In the genomic region with DNA sequence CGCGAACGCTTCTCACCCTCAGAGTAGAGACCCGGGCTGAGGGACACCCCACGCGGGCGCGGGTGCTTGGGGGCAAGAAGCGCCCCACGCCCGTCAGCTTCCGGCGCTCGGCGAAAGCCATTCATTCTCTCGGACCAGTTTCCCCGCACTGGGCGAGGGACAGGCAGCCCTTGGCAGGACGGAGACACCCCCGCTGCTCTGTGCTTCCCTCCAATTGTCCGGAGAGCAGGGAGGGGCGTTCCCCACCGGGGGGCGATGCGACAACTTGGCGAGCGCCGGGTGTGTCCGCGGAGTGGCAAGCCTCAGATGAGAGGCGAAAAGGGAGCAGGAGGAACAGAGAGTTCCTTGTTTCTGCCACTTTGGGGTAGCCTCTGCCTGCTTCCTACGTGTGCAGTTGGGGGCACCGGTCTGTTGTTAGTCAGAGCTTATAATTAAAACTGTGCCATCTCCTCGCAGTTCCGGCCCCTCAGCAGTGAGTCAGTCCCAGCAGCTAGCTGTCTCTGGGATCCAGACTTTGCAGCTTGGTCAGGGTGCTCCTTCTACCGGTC, we compare ENCODE assay signal across 13 cellular contexts. TPM values are rescaled to one million over a fixed set of nuclear protein-coding genes. Genes with fewer than 3 reads are reported as not detected.
DNase-seq lines count a peak whose midpoint lies in the region; ATAC-seq and TF ChIP-seq lines count a peak whose summit lies in the region.
"Had no signal": no experiment of that assay in that cellular context is flagged by ENCODE, and none has a peak within 500 bp of the region (broad histone marks: within the 10 kb centered on the region; RNA-seq: fewer than 3 reads in every experiment).

No MANE protein-coding gene starts in this region.

- WGBS in SK-N-SH (ENCODE audit: low lambda C conversion rate): 15% methylated on average over 24 of the region's 36 CpGs

- no peaks in the 10 kb centered on the region for H3K36me3 ChIP-seq in SK-N-SH (replicated peaks in 1 of 2; ENCODE audit: control insufficient read depth in 1 of 2, insufficient read depth in 2 of 2, low read length in 1 of 2)
- H3K36me3 ChIP-seq in WERI-Rb-1: no peaks in the 10 kb centered on the region
- no peaks in the 10 kb centered on the region for H3K36me3 ChIP-seq in iPS-20b (ENCODE audit: insufficient read depth, low read depth, low read length)

- H3K9me3 ChIP-seq in SK-N-SH (no peaks in the 10 kb centered on the region), WERI-Rb-1 (ENCODE audit: severe bottlenecking) (no peaks in the 10 kb centered on the region), iPS-20b (ENCODE audit: insufficient read depth, low read depth, low read length) (no peaks in the 10 kb centered on the region)
- H3K9me3 ChIP-seq: psoas muscle had no signal

- H3K4me3 ChIP-seq in SK-N-SH (ENCODE audit: low read depth in 2 of 2, low read length in 1 of 2): peak overlapping the region in 1 of 2 experiments; percentile 19; a peak in 1 of 4 replicates
- H3K4me3 ChIP-seq in WERI-Rb-1 (ENCODE audit: low read depth, low read length): peak overlapping the region; percentile 78
- H3K4me3 ChIP-seq in iPS-20b (ENCODE audit: low read length): peak overlapping the region; percentile 80
- H3K4me3 ChIP-seq: psoas muscle had no signal

- H3K4me1 ChIP-seq in SK-N-SH (ENCODE audit: control insufficient read depth in 1 of 2, insufficient read depth in 2 of 2, low read depth in 1 of 2, low read length in 1 of 2) (peaks cover 0 to 13% of the 10 kb centered on the region in 2 experiments; a peak in 1 of 4 replicates), iPS-20b (ENCODE audit: insufficient read depth, low read length) (no peaks in the 10 kb centered on the region)

- no peak for TF ChIP-seq RAD21 in SK-N-SH (IDR thresholded peaks at IDR 0.05; ENCODE audit: low read length)

- no peak for TF ChIP-seq CTCF in SK-N-SH (IDR thresholded peaks at IDR 0.05)
- 0 out of 2 replicates have a peak, but pooled peaks have one; percentile 4 for TF ChIP-seq CTCF in WERI-Rb-1 (IDR thresholded peaks at IDR 0.05; ENCODE audit: low read depth, low read length)

- ATAC-seq in SK-N-SH treated with all-trans-retinoic acid at 6 μM for 48 hours (no peak), HG03571 (IDR thresholded peaks at IDR 0.05; ENCODE audit: unreplicated experiment) (no peak), Right ventricle myocardium superior (ENCODE audit: poor library complexity) (no peak)
- ATAC-seq in stimulated activated naive CD8-positive, alpha-beta T cell treated with anti-CD3 and anti-CD28 coated beads, Interleukin-15, Interleukin-2, amounts not matched to agents 100 U/mL and 50 U/mL, for 24 hours: peak; percentile 62
- ATAC-seq: psoas muscle, Right ventricle myocardium inferior had no signal

- DNase-seq in SK-N-SH: peak; percentile 47
- peak; percentile 15 for DNase-seq in WERI-Rb-1
- no peak for DNase-seq in stimulated activated naive CD8-positive, alpha-beta T cell treated with anti-CD3 and anti-CD28 coated beads, Interleukin-15, Interleukin-2, amounts not matched to agents 100 U/mL and 50 U/mL, for 24 hours
- DNase-seq in kidney glomerular epithelial cell (lab: John Stamatoyannopoulos, UW): no peak
- DNase-seq in Right ventricle myocardium superior: no peak
- DNase-seq: activated CD4-positive, alpha-beta T cell treated with anti-CD3 and anti-CD28 coated beads, Interleukin-2, amount 10 ng/mL, durations not matched to agents 24 days and 14 days; NCI-H1694 treated with DMSO at 0.1 percent for 48 hours; psoas muscle had no signal

- no peaks in the 10 kb centered on the region for H3K79me2 ChIP-seq in SK-N-SH (ENCODE audit: insufficient read depth)

- H4K20me1 ChIP-seq in SK-N-SH (ENCODE audit: insufficient read depth): no peaks in the 10 kb centered on the region

- no peak overlapping the region for H2AFZ ChIP-seq in SK-N-SH (ENCODE audit: low read depth)

- POLR2A ChIA-PET in SK-N-SH (lab: Yijun Ruan, JAX): no interaction called here

- no peak overlapping the region for H3K4me2 ChIP-seq in SK-N-SH

- no peaks in the 10 kb centered on the region for H3K9me2 ChIP-seq in SK-N-SH

- H3F3A ChIP-seq in SK-N-SH (replicated peaks; ENCODE audit: insufficient read depth): no peaks in the 10 kb centered on the region

- H3K27ac ChIP-seq in SK-N-SH (ENCODE audit: low read depth in 2 of 2, low read length in 1 of 2) (no peak overlapping the region), WERI-Rb-1 (no peak overlapping the region), iPS-20b (ENCODE audit: low read length) (no peak overlapping the region)
- H3K27ac ChIP-seq: psoas muscle had no signal

- no peak for TF ChIP-seq EP300 in SK-N-SH (IDR thresholded peaks at IDR 0.05; ENCODE audit: borderline replicate concordance in 1 of 2, low read depth in 1 of 2, low read length in 1 of 2)

- H3K9ac ChIP-seq in SK-N-SH: no peak overlapping the region
- peak overlapping the region; percentile 48; the same call in 1 of the 2 replicates for H3K9ac ChIP-seq in iPS-20b (ENCODE audit: low read depth, low read length)

- intact Hi-C loops in Right ventricle myocardium superior (cut with DNase I): no loop called here

- CTCF ChIA-PET in SK-N-SH (lab: Yijun Ruan, JAX): interaction anchor here (1.4 kb wide), 1 partner anchor 63 kb away, joined by 5 read pairs; no protein-coding TSS in a partner anchor

- H3K27me3 ChIP-seq in SK-N-SH (ENCODE audit: insufficient read depth) (peaks cover 22% of the 10 kb centered on the region), WERI-Rb-1 (ENCODE audit: insufficient read depth, low read depth, severe bottlenecking) (peaks cover 14% of the 10 kb centered on the region), iPS-20b (ENCODE audit: insufficient read depth, low read length) (peaks cover 62% of the 10 kb centered on the region)

TF ChIP-seq in SK-N-SH, 30 proteins besides CTCF, POLR2A, EP300 and RAD21 (continues in another document):
- TF ChIP-seq, protein P1, sequence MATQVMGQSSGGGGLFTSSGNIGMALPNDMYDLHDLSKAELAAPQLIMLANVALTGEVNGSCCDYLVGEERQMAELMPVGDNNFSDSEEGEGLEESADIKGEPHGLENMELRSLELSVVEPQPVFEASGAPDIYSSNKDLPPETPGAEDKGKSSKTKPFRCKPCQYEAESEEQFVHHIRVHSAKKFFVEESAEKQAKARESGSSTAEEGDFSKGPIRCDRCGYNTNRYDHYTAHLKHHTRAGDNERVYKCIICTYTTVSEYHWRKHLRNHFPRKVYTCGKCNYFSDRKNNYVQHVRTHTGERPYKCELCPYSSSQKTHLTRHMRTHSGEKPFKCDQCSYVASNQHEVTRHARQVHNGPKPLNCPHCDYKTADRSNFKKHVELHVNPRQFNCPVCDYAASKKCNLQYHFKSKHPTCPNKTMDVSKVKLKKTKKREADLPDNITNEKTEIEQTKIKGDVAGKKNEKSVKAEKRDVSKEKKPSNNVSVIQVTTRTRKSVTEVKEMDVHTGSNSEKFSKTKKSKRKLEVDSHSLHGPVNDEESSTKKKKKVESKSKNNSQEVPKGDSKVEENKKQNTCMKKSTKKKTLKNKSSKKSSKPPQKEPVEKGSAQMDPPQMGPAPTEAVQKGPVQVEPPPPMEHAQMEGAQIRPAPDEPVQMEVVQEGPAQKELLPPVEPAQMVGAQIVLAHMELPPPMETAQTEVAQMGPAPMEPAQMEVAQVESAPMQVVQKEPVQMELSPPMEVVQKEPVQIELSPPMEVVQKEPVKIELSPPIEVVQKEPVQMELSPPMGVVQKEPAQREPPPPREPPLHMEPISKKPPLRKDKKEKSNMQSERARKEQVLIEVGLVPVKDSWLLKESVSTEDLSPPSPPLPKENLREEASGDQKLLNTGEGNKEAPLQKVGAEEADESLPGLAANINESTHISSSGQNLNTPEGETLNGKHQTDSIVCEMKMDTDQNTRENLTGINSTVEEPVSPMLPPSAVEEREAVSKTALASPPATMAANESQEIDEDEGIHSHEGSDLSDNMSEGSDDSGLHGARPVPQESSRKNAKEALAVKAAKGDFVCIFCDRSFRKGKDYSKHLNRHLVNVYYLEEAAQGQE (IDR thresholded peaks at IDR 0.05; ENCODE audit: low read depth, low read length): no peak
- TF ChIP-seq ELF1 (IDR thresholded peaks at IDR 0.05) (no peak), MEF2A (IDR thresholded peaks at IDR 0.05; ENCODE audit: borderline replicate concordance, low read depth) (no peak)

TF ChIP-seq in SK-N-SH treated with all-trans-retinoic acid at 6 μM for 48 hours, 23 proteins besides CTCF, POLR2A, EP300 and RAD21:
- TF ChIP-seq, protein P2, sequence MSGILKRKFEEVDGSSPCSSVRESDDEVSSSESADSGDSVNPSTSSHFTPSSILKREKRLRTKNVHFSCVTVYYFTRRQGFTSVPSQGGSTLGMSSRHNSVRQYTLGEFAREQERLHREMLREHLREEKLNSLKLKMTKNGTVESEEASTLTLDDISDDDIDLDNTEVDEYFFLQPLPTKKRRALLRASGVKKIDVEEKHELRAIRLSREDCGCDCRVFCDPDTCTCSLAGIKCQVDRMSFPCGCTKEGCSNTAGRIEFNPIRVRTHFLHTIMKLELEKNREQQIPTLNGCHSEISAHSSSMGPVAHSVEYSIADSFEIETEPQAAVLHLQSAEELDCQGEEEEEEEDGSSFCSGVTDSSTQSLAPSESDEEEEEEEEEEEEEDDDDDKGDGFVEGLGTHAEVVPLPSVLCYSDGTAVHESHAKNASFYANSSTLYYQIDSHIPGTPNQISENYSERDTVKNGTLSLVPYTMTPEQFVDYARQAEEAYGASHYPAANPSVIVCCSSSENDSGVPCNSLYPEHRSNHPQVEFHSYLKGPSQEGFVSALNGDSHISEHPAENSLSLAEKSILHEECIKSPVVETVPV (CRISPR knock-in tag; IDR thresholded peaks at IDR 0.05): no peak
TF ChIP-seq in SK-N-SH treated with all-trans-retinoic acid at 6 μM for 48 hours: peak in this region for 0.

RNA-seq across cellular contexts. Expression of a gene that starts 1.7 kb away (rescaled TPM):
- not detected in 2 replicates for polyA plus RNA-seq in SK-N-SH (2012; rRNA removed)
- under 0.01 TPM in 1 of 2 replicates, not detected in the other for polyA plus RNA-seq in SK-N-SH (2012; cell fraction: cytosol; rRNA removed)
- 0.01 TPM in 1 of 2 replicates, not detected in the other for polyA plus RNA-seq in SK-N-SH (2012; cell fraction: nucleus; rRNA removed)
- not detected for total RNA-seq in Right ventricle myocardium superior
- total RNA-seq: activated CD4-positive, alpha-beta T cell treated with anti-CD3 and anti-CD28 coated beads, Interleukin-2, amount 10 ng/mL, durations not matched to agents 24 days and 14 days; endothelial cell of umbilical vein; Right ventricle myocardium inferior had no signal
- polyA plus RNA-seq: endothelial cell of umbilical vein had no signal

Comparison
In these comparisons a context has a peak if more than half of its experiments do, and no peak if none do; other contexts are left out.
1. DNase-seq: peak in SK-N-SH (single experiment) and WERI-Rb-1 (single experiment); none in stimulated activated naive CD8-positive, alpha-beta T cell treated with anti-CD3 and anti-CD28 coated beads, Interleukin-15, Interleukin-2, amounts not matched to agents 100 U/mL and 50 U/mL, for 24 hours (single experiment), kidney glomerular epithelial cell (single experiment) and Right ventricle myocardium superior (single experiment).